Comparison of ENCODE assay signal across 8 cellular contexts in the genomic region with DNA sequence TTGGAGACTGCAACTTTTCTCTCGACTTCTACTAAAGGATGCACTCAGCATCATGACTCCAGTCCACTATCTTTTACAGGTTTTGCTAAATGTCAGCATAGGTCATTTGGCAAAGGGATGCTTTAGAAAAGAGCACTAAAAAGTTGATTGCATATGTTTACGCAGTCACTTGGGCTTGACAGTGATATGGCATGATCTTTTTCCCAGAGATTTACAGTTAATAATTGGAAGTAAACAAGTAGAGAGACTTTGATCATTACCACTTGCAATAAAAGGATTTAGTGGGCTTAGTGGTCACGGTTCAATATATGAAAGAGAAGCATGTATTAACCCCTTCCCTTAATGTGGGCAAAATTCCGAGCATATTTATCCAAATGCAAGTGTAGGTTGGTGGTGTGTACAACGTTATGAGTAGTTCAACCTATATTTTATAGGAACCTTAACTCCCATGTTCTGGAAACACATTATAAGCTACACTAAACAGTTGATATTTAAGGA. TPM values are rescaled to one million over a fixed set of nuclear protein-coding genes. Genes with fewer than 3 reads are reported as not detected.
DNase-seq lines count a peak whose midpoint lies in the region; ATAC-seq and TF ChIP-seq lines count a peak whose summit lies in the region.

No MANE protein-coding gene starts in this region.

- H3K79me2 ChIP-seq in DOHH2 (ENCODE audit: control insufficient read depth, low read length): no peaks in the 10 kb centered on the region

- peak overlapping the region; percentile 92 for H3K4me3 Mint-ChIP-seq in progenitor cell of endocrine pancreas (ENCODE audit: low read depth)

- H3K4me2 ChIP-seq in DOHH2 (ENCODE audit: low read length): peak overlapping the region; percentile 71

- H3K36me3 ChIP-seq in DOHH2 (ENCODE audit: control insufficient read depth, low read length): no peaks in the 10 kb centered on the region
- peaks cover 1 to 12% (median 5%) of the 10 kb centered on the region in 4 donors for H3K36me3 ChIP-seq in esophagus muscularis mucosa
- no peaks in the 10 kb centered on the region for H3K36me3 ChIP-seq in body of pancreas (replicated peaks in 1 of 2; ENCODE audit: insufficient read depth in 1 of 2, low read depth in 2 of 2)
- H3K36me3 ChIP-seq in H7 (replicated peaks; ENCODE audit: control insufficient read depth, insufficient read depth, low read length): no peaks in the 10 kb centered on the region

- ATAC-seq in body of pancreas: no peak
- ATAC-seq in GM21447 (IDR thresholded peaks at IDR 0.05; ENCODE audit: unreplicated experiment): no peak

- peak overlapping the region; percentile 87 for H3K27ac Mint-ChIP-seq in progenitor cell of endocrine pancreas

- peaks cover 24% of the 10 kb centered on the region; the same call in 1 of the 2 replicates for H4K20me1 ChIP-seq in DOHH2 (ENCODE audit: control insufficient read depth, insufficient read depth, low read depth, low read length)

- no peak for TF ChIP-seq EP300 in esophagus muscularis mucosa (IDR thresholded peaks at IDR 0.05)

- peaks cover 52% of the 10 kb centered on the region for H3F3A ChIP-seq in DOHH2 (ENCODE audit: control insufficient read depth, insufficient read depth)

- no peak overlapping the region for H3K27ac ChIP-seq in DOHH2 (ENCODE audit: low read depth, low read length)
- H3K27ac ChIP-seq in esophagus muscularis mucosa (replicated peaks in 1 of 4): peak overlapping the region in 1 of 4 donors; percentile 10
- no peak overlapping the region for H3K27ac ChIP-seq in body of pancreas

- DNase-seq in esophagus muscularis mucosa (ENCODE audit: extremely low spot score) (no peak), progenitor cell of endocrine pancreas (ENCODE audit: low spot score, unreplicated experiment) (no peak), body of pancreas (no peak), H7 (no peak)
- DNase-seq in activated naive CD4-positive, alpha-beta T cell treated with Interleukin-2 at 50 U/mL for 16 hours: no peak

- H3K4me3 ChIP-seq in DOHH2 (ENCODE audit: low read length) (peak overlapping the region; percentile 73), esophagus muscularis mucosa (peak overlapping the region; percentile 78 to 99 (median 90)), body of pancreas (peak overlapping the region in 1 of 2 donors; percentile 21), H7 (ENCODE audit: insufficient read depth, low read depth, low read length) (no peak overlapping the region)

- TF ChIP-seq CTCF in DOHH2 (IDR thresholded peaks at IDR 0.05; ENCODE audit: low read depth, low read length, poor library complexity, severe bottlenecking): no peak
- no peak for TF ChIP-seq CTCF in esophagus muscularis mucosa (IDR thresholded peaks at IDR 0.05)
- TF ChIP-seq CTCF in progenitor cell of endocrine pancreas (IDR thresholded peaks at IDR 0.05; ENCODE audit: unreplicated experiment): no peak
- no peak for TF ChIP-seq CTCF in body of pancreas (IDR thresholded peaks at IDR 0.05)

- H3K4me1 ChIP-seq in DOHH2 (ENCODE audit: control insufficient read depth, low read length): peaks cover 36% of the 10 kb centered on the region
- H3K4me1 ChIP-seq in esophagus muscularis mucosa: peaks cover 52 to 72% (median 63%) of the 10 kb centered on the region in 4 donors
- peaks cover 52% of the 10 kb centered on the region for H3K4me1 ChIP-seq in body of pancreas

- H3K9me3 Mint-ChIP-seq in progenitor cell of endocrine pancreas (ENCODE audit: low read depth): no peaks in the 10 kb centered on the region

- H3K9me2 ChIP-seq in DOHH2 (replicated peaks; ENCODE audit: control insufficient read depth, low read length): no peaks in the 10 kb centered on the region

- peaks cover 58% of the 10 kb centered on the region for H3K27me3 Mint-ChIP-seq in progenitor cell of endocrine pancreas

- H3K27me3 ChIP-seq in DOHH2 (ENCODE audit: control insufficient read depth, low read length) (peaks cover 79% of the 10 kb centered on the region), esophagus muscularis mucosa (no peaks in the 10 kb centered on the region), body of pancreas (no peaks in the 10 kb centered on the region), H7 (ENCODE audit: control insufficient read depth, insufficient read depth, low read length) (peaks cover 83% of the 10 kb centered on the region)

- 69% methylated on average over 5 of the region's 5 CpGs for WGBS in esophagus muscularis mucosa
- 61 to 64% methylated on average over 5 of the region's 5 CpGs for WGBS in body of pancreas, 2 donors

- H3K9me3 ChIP-seq in DOHH2 (ENCODE audit: control insufficient read depth, insufficient read depth, low read length) (no peaks in the 10 kb centered on the region), esophagus muscularis mucosa (no peaks in the 10 kb centered on the region), body of pancreas (no peaks in the 10 kb centered on the region)

- peaks cover 39% of the 10 kb centered on the region for H3K4me1 Mint-ChIP-seq in progenitor cell of endocrine pancreas (ENCODE audit: low read depth)

- TF ChIP-seq POLR2A in esophagus muscularis mucosa (IDR thresholded peaks at IDR 0.05; ENCODE audit: low read depth) (no peak), body of pancreas (IDR thresholded peaks at IDR 0.05) (no peak)

- peaks cover 5% of the 10 kb centered on the region for H3K36me3 Mint-ChIP-seq in progenitor cell of endocrine pancreas (ENCODE audit: insufficient read depth)

- intact Hi-C loops in esophagus muscularis mucosa (cut with DNase I) (loop anchor here (5.0 to 10.0 kb wide), 3 partner anchors 70 to 392 kb away; a partner anchor contains a TSS), body of pancreas (cut with DNase I) (no loop called here)

TF ChIP-seq in PFSK-1, 5 proteins besides CTCF, POLR2A, EP300 and RAD21:
- no peak for TF ChIP-seq POLR2AphosphoS5 (IDR thresholded peaks at IDR 0.05; ENCODE audit: low read depth, low read length)
- TF ChIP-seq, protein P1, sequence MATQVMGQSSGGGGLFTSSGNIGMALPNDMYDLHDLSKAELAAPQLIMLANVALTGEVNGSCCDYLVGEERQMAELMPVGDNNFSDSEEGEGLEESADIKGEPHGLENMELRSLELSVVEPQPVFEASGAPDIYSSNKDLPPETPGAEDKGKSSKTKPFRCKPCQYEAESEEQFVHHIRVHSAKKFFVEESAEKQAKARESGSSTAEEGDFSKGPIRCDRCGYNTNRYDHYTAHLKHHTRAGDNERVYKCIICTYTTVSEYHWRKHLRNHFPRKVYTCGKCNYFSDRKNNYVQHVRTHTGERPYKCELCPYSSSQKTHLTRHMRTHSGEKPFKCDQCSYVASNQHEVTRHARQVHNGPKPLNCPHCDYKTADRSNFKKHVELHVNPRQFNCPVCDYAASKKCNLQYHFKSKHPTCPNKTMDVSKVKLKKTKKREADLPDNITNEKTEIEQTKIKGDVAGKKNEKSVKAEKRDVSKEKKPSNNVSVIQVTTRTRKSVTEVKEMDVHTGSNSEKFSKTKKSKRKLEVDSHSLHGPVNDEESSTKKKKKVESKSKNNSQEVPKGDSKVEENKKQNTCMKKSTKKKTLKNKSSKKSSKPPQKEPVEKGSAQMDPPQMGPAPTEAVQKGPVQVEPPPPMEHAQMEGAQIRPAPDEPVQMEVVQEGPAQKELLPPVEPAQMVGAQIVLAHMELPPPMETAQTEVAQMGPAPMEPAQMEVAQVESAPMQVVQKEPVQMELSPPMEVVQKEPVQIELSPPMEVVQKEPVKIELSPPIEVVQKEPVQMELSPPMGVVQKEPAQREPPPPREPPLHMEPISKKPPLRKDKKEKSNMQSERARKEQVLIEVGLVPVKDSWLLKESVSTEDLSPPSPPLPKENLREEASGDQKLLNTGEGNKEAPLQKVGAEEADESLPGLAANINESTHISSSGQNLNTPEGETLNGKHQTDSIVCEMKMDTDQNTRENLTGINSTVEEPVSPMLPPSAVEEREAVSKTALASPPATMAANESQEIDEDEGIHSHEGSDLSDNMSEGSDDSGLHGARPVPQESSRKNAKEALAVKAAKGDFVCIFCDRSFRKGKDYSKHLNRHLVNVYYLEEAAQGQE (IDR thresholded peaks at IDR 0.05; ENCODE audit: insufficient read depth in 1 of 2, low read depth in 2 of 2, low read length in 2 of 2): no peak
- 0 out of 2 replicates have a peak, but pooled peaks have one; percentile 3 for TF ChIP-seq SIN3A (IDR thresholded peaks at IDR 0.05; ENCODE audit: borderline replicate concordance, insufficient read depth, low read length)
- TF ChIP-seq TAF1 (IDR thresholded peaks at IDR 0.05; ENCODE audit: borderline replicate concordance, insufficient read depth, low read length): no peak
- TF ChIP-seq FOXP2 (optimal IDR thresholded peaks at IDR 0.05; ENCODE audit: borderline replicate concordance, extremely low read depth, extremely low read length, insufficient read depth): no peak

RNA-seq across cellular contexts. Expression of a gene that starts 1.8 kb away (rescaled TPM):
- polyA plus RNA-seq in PFSK-1 (2012; ENCODE audit: insufficient read length, low read depth): 46.9 TPM
- 100 to 1,000 TPM in 2 of 4 donors, 10 to 100 TPM in 2; 74.4 to 106 (median 89.4) TPM for total RNA-seq in esophagus muscularis mucosa
- 62.1 and 64.3 TPM in 2 replicates for total RNA-seq in progenitor cell of endocrine pancreas
- total RNA-seq in body of pancreas: 10 to 100 TPM; 24.7 to 38.7 TPM
- 1.3 and 4.1 TPM in 2 replicates for total RNA-seq in H7 (2014; rRNA removed; shearing (Covaris generic))

RNA-seq across cellular contexts. Expression of a gene that starts 6.5 kb away (rescaled TPM):
- 17.9 TPM for polyA plus RNA-seq in PFSK-1 (2012; ENCODE audit: insufficient read length, low read depth)
- total RNA-seq in esophagus muscularis mucosa: 10 to 100 TPM; 25.5 to 41.1 (median 31.5) TPM
- total RNA-seq in progenitor cell of endocrine pancreas: 48.5 and 48.8 TPM in 2 replicates
- total RNA-seq in body of pancreas: 10 to 100 TPM; 14.8 to 32.7 TPM
- 1.1 and 1.8 TPM in 2 replicates for total RNA-seq in H7 (2014; rRNA removed; shearing (Covaris generic))

RNA-seq across cellular contexts. Expression of a gene that starts 22.6 kb away (rescaled TPM):
- polyA plus RNA-seq in PFSK-1 (2012; ENCODE audit: insufficient read length, low read depth): 4.8 TPM
- total RNA-seq in esophagus muscularis mucosa (under 1 TPM in 1 of 4 donors, not detected in 3; 0.19 TPM), progenitor cell of endocrine pancreas (8.5 and 8.9 TPM in 2 replicates), body of pancreas (under 1 TPM in 1 of 2 donors, not detected in 1; 0.26 TPM)
- not detected in 2 replicates for total RNA-seq in H7 (2014; rRNA removed; shearing (Covaris generic))
